28 cellular contexts compared by ENCODE assay signal in genomic region chr20:36528875-36529425, GRCh38. TPM values are rescaled to one million over a fixed set of nuclear protein-coding genes. Genes with fewer than 3 reads are reported as not detected.
DNase-seq lines count a peak whose midpoint lies in the region; ATAC-seq and TF ChIP-seq lines count a peak whose summit lies in the region.
"Had no signal": no experiment of that assay in that cellular context is flagged by ENCODE, and none has a peak within 500 bp of the region (broad histone marks: within the 10 kb centered on the region; RNA-seq: fewer than 3 reads in every experiment).

No MANE protein-coding gene starts in this region.

- no peak overlapping the region for H3K4me3 Mint-ChIP-seq in CD8-positive, alpha-beta T cell
- no peak overlapping the region for H3K4me3 Mint-ChIP-seq in endodermal cell
- H3K4me3 Mint-ChIP-seq: activated T-helper 1 cell treated with anti-CD3 and anti-CD28 coated beads, Interleukin-12 subunit alpha, Interleukin-12 subunit beta, Interleukin-2, Interleukin-4 antibody, amounts not matched to agents 30 ng/mL and 10 ng/mL and 1 ng/mL, durations not matched to agents 14 hours and 24 hours and 36 hours; nephron; stimulated activated effector memory CD8-positive, alpha-beta T cell treated with anti-CD3 and anti-CD28 coated beads, Interleukin-12 subunit alpha, Interleukin-12 subunit beta, amount 100 ng/mL, for 72 hours; T-helper 17 cell had no signal

- H3K9me3 ChIP-seq in CD8-positive, alpha-beta T cell (ENCODE audit: low read length), result no peaks in the 10 kb centered on the region
- no peaks in the 10 kb centered on the region for H3K9me3 ChIP-seq in endodermal cell (ENCODE audit: control insufficient read depth, low read length)
- no peaks in the 10 kb centered on the region for H3K9me3 ChIP-seq in osteoblast (ENCODE audit: low read depth, low read length)
- H3K9me3 ChIP-seq: BLaER1, left lung, spleen, tibial artery had no signal

- POLR2A ChIA-PET in CD8-positive, alpha-beta T cell (lab: Charles Lee), result no interaction called here

- TF ChIP-seq CTCF in CD8-positive, alpha-beta T cell (IDR thresholded peaks at IDR 0.05), result no peak
- no peak for TF ChIP-seq CTCF in endodermal cell (conservative IDR thresholded peaks at IDR 0.05)
- no peak for TF ChIP-seq CTCF in osteoblast (IDR thresholded peaks at IDR 0.05; ENCODE audit: extremely low read depth, low read depth, low read length)

- H3K79me2 ChIP-seq in osteoblast (ENCODE audit: insufficient read depth, low read length), result peaks cover 10% of the 10 kb centered on the region

- no peak overlapping the region for H3K4me3 ChIP-seq in CD8-positive, alpha-beta T cell (ENCODE audit: low read depth, low read length)
- H3K4me3 ChIP-seq in endodermal cell (ENCODE audit: low read length) (no peak overlapping the region), osteoblast (ENCODE audit: insufficient read depth, low read length) (no peak overlapping the region)
- H3K4me3 ChIP-seq: BLaER1, left lung, SK-N-MC, spleen, tibial artery had no signal

- H3K27ac ChIP-seq in CD8-positive, alpha-beta T cell (ENCODE audit: low read depth, low read length), result no peak overlapping the region
- H3K27ac ChIP-seq in endodermal cell (ENCODE audit: low read depth, low read length), result no peak overlapping the region
- H3K27ac ChIP-seq in osteoblast (ENCODE audit: low read depth, low read length), result no peak overlapping the region
- H3K27ac ChIP-seq: BLaER1, foreskin keratinocyte, left lung, SK-N-MC, spleen had no signal

- H3K4me1 Mint-ChIP-seq in CD8-positive, alpha-beta T cell (ENCODE audit: low read depth), result no peaks in the 10 kb centered on the region
- H3K4me1 Mint-ChIP-seq in endodermal cell, result peaks cover 4% of the 10 kb centered on the region
- H3K4me1 Mint-ChIP-seq: nephron; stimulated activated effector memory CD8-positive, alpha-beta T cell treated with anti-CD3 and anti-CD28 coated beads, Interleukin-12 subunit alpha, Interleukin-12 subunit beta, amount 100 ng/mL, for 72 hours; T-helper 17 cell had no signal

- CTCF ChIA-PET in CD8-positive, alpha-beta T cell (lab: Charles Lee), result no interaction called here

- no peak for ATAC-seq in CD8-positive, alpha-beta T cell
- ATAC-seq: foreskin keratinocyte; left lung; stimulated activated effector memory CD8-positive, alpha-beta T cell treated with anti-CD3 and anti-CD28 coated beads, Interleukin-12 subunit alpha, Interleukin-12 subunit beta, amount 100 ng/mL, for 72 hours; T-helper 17 cell had no signal

- H3K36me3 Mint-ChIP-seq in CD8-positive, alpha-beta T cell, result peaks cover 37% of the 10 kb centered on the region
- peaks cover 35% of the 10 kb centered on the region for H3K36me3 Mint-ChIP-seq in endodermal cell (ENCODE audit: low read depth)

- no peak overlapping the region for H3K9ac ChIP-seq in endodermal cell (ENCODE audit: extremely low read depth, low read length, poor library complexity, severe bottlenecking)
- H3K9ac ChIP-seq: BLaER1 had no signal

- DNase-seq in CD8-positive, alpha-beta T cell, result no peak
- peak; percentile 62 for DNase-seq in NCI-H2171 (lab: John Stamatoyannopoulos, UW)
- DNase-seq in endodermal cell, result no peak
- DNase-seq in osteoblast (ENCODE audit: insufficient read length, low spot score, missing footprints), result peak; percentile 45
- no peak for DNase-seq in Ammon's horn (ENCODE audit: low spot score)
- DNase-seq in anterior cingulate cortex (lab: John Stamatoyannopoulos, UW), result no peak
- no peak for DNase-seq in foreskin melanocyte
- DNase-seq in NCI-H526 (lab: John Stamatoyannopoulos, UW), result no peak
- DNase-seq: ACHN; activated CD4-positive, alpha-beta T cell treated with anti-CD3 and anti-CD28 coated beads for 48 hours; activated naive CD4-positive, alpha-beta T cell treated with anti-CD3 and anti-CD28 coated beads, Interleukin-2, amount 50 U/mL, for 16 hours; effector CD4-positive, alpha-beta T cell; foreskin keratinocyte; hypothalamus; Karpas-422; left lung; NCI-H1436 treated with DMSO at 0.1 percent for 48 hours; NCI-H526 treated with DMSO at 0.1 percent for 48 hours; spleen; stimulated activated CD4-positive, alpha-beta T cell treated with anti-CD3 and anti-CD28 coated beads, Interleukin-2, amount 100 ng/mL, for 48 hours; T-helper 17 cell had no signal

- no peaks in the 10 kb centered on the region for H3K27me3 ChIP-seq in CD8-positive, alpha-beta T cell (ENCODE audit: insufficient read depth, low read length)
- H3K27me3 ChIP-seq in endodermal cell (ENCODE audit: control insufficient read depth, insufficient read depth, low read length, poor library complexity, severe bottlenecking) (no peaks in the 10 kb centered on the region), osteoblast (ENCODE audit: insufficient read depth, low read length) (no peaks in the 10 kb centered on the region)
- H3K27me3 ChIP-seq: BLaER1, foreskin keratinocyte, left lung, spleen, tibial artery had no signal

- no peak overlapping the region for H3K4me2 ChIP-seq in osteoblast (ENCODE audit: insufficient read depth, low read length)
- H3K4me2 ChIP-seq: BLaER1 had no signal

- H3K36me3 ChIP-seq in CD8-positive, alpha-beta T cell (ENCODE audit: insufficient read depth, low read length), result peaks cover 13% of the 10 kb centered on the region
- peaks cover 39% of the 10 kb centered on the region for H3K36me3 ChIP-seq in endodermal cell (ENCODE audit: control insufficient read depth, insufficient read depth, low read length)
- peaks cover 53% of the 10 kb centered on the region for H3K36me3 ChIP-seq in osteoblast (ENCODE audit: insufficient read depth, low read length)

- H3K9me3 Mint-ChIP-seq in CD8-positive, alpha-beta T cell, result no peaks in the 10 kb centered on the region
- H3K9me3 Mint-ChIP-seq in endodermal cell, result no peaks in the 10 kb centered on the region
- H3K9me3 Mint-ChIP-seq: activated T-helper 1 cell treated with anti-CD3 and anti-CD28 coated beads, Interleukin-12 subunit alpha, Interleukin-12 subunit beta, Interleukin-2, Interleukin-4 antibody, amounts not matched to agents 30 ng/mL and 10 ng/mL and 1 ng/mL, durations not matched to agents 14 hours and 24 hours and 36 hours; nephron; stimulated activated effector memory CD8-positive, alpha-beta T cell treated with anti-CD3 and anti-CD28 coated beads, Interleukin-12 subunit alpha, Interleukin-12 subunit beta, amount 100 ng/mL, for 72 hours had no signal

- H3K27me3 Mint-ChIP-seq in CD8-positive, alpha-beta T cell (ENCODE audit: low read depth), result no peaks in the 10 kb centered on the region
- no peaks in the 10 kb centered on the region for H3K27me3 Mint-ChIP-seq in endodermal cell (ENCODE audit: insufficient read depth)
- H3K27me3 Mint-ChIP-seq: T-helper 17 cell had no signal

- intact Hi-C loops in CD8-positive, alpha-beta T cell (cut with DNase I, micrococcal nuclease), result no loop called here

- no peaks in the 10 kb centered on the region for H3K4me1 ChIP-seq in CD8-positive, alpha-beta T cell (ENCODE audit: insufficient read depth, low read length)
- H3K4me1 ChIP-seq in endodermal cell (ENCODE audit: control insufficient read depth, insufficient read depth, low read length) (no peaks in the 10 kb centered on the region), osteoblast (ENCODE audit: insufficient read depth, low read length) (no peaks in the 10 kb centered on the region)
- H3K4me1 ChIP-seq: foreskin keratinocyte, left lung had no signal

- H3K27ac Mint-ChIP-seq in CD8-positive, alpha-beta T cell, result peak overlapping the region; percentile 18
- H3K27ac Mint-ChIP-seq in endodermal cell, result peak overlapping the region; percentile 21
- H3K27ac Mint-ChIP-seq: activated T-helper 1 cell treated with anti-CD3 and anti-CD28 coated beads, Interleukin-12 subunit alpha, Interleukin-12 subunit beta, Interleukin-2, Interleukin-4 antibody, amounts not matched to agents 30 ng/mL and 10 ng/mL and 1 ng/mL, durations not matched to agents 14 hours and 24 hours and 36 hours; nephron; stimulated activated effector memory CD8-positive, alpha-beta T cell treated with anti-CD3 and anti-CD28 coated beads, Interleukin-12 subunit alpha, Interleukin-12 subunit beta, amount 100 ng/mL, for 72 hours; T-helper 17 cell had no signal

- WGBS in endodermal cell (ENCODE audit: insufficient coverage in 1 of 2, insufficient read length in 1 of 2), 2 experiments, result 92 to 96% methylated on average over 7 to 13 of the region's 14 CpGs

- H2AFZ ChIP-seq in osteoblast (ENCODE audit: low read length), result no peak overlapping the region

- H4K20me1 ChIP-seq in osteoblast (ENCODE audit: insufficient read depth, low read length), result peaks cover 14% of the 10 kb centered on the region
- H4K20me1 ChIP-seq: BLaER1 had no signal

RNA-seq across cellular contexts. Expression of gene MYL9, which starts 12.4 kb away (rescaled TPM):
- total RNA-seq in CD8-positive, alpha-beta T cell, result not detected
- total RNA-seq in endodermal cell, result 100 to 1,000 TPM; 264 to 284 TPM
- polyA plus RNA-seq in endodermal cell (2013, experiment 1 of 2), result 186 TPM
- polyA plus RNA-seq in endodermal cell (2013, experiment 2 of 2), result 220 TPM
- 135 and 141 TPM in 2 replicates for total RNA-seq in osteoblast
- total RNA-seq: H4 had no signal

RNA-seq across cellular contexts. Expression of gene TGIF2, which starts 44.4 kb away (rescaled TPM):
- total RNA-seq in CD8-positive, alpha-beta T cell, result 10 to 100 TPM; 50.4 to 51.1 TPM
- 10 to 100 TPM; 33.4 to 39.0 TPM for total RNA-seq in endodermal cell
- polyA plus RNA-seq in endodermal cell (2013, experiment 1 of 2), result 35.6 TPM
- polyA plus RNA-seq in endodermal cell (2013, experiment 2 of 2), result 33.7 TPM
- 9.7 and 10.9 TPM in 2 replicates for total RNA-seq in osteoblast

Comparison
In these comparisons a context has a peak if more than half of its experiments do, and no peak if none do; other contexts are left out.
1. DNase-seq: peak in NCI-H2171 (single experiment) and osteoblast (single experiment); none in CD8-positive, alpha-beta T cell (0 of 7), endodermal cell (single experiment), Ammon's horn (single experiment), anterior cingulate cortex (0 of 58), foreskin melanocyte (single experiment) and NCI-H526 (0 of 2).
2. RNA of gene MYL9, which starts 12.4 kb away (total RNA-seq): 264 to 284 TPM in endodermal cell and 135 to 141 TPM in osteoblast; not detected in CD8-positive, alpha-beta T cell; every median in the first group is over 100 times any median in the second.